In the genomic region with DNA sequence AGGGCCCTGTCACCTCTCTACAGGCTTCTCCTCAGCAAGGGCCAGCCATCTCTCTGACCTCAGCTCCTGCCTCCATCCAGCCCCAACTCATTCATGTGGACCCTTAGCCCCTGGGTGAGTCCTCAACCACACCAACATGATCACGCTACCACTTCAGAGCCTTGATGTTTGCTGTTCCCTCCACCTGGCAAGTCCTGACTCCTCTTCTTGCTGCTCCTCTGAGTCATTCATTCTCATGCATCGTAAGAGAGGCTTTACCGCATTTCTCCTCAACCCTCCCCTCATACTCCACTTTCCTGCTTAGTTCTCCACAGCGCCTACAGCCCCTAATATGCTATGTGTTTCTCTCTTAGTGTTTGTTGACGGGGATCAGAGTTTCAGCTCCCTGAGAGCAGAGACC, we compare ENCODE assay signal across 10 cellular contexts.
"Had no signal": no experiment of that assay in that cellular context is flagged by ENCODE, and none has a peak within 500 bp of the region (broad histone marks: within the 10 kb centered on the region; RNA-seq: fewer than 3 reads in every experiment).

No MANE protein-coding gene starts in this region.

- H3K27ac ChIP-seq: GM23248, HL-60 had no signal

- H3K4me3 Mint-ChIP-seq: HFFc6, IgD-negative memory B cell had no signal

- H3K36me3 ChIP-seq: HAP-1 had no signal

- H3K36me3 Mint-ChIP-seq: IgD-negative memory B cell had no signal

- DNase-seq: GM23248, GOT3, H7, HFFc6, KBM-7 had no signal

- H3K4me3 ChIP-seq: GM23248, HAP-1 had no signal

- H3K9ac ChIP-seq: GM23248 had no signal

- H3K4me1 Mint-ChIP-seq: IgD-negative memory B cell had no signal

- H3K27ac Mint-ChIP-seq: HFFc6 had no signal

- H2AFZ ChIP-seq: GM23248 had no signal

- H3K4me1 ChIP-seq: HAP-1 had no signal

- FAIRE-seq: HepG2 had no signal

- ATAC-seq: HCT116, HepG2 had no signal

- H3K9me3 ChIP-seq: HAP-1 had no signal
